In genomic region chr18:79588636-79589481, GRCh38 we compare ENCODE assay signal across 8 cellular contexts.
DNase-seq lines count a peak whose midpoint lies in the region; ATAC-seq and TF ChIP-seq lines count a peak whose summit lies in the region.

No MANE protein-coding gene starts in this region.

- DNase-seq in ELF-1 (ENCODE audit: low read depth, low spot score) (peak; percentile 61), ascending aorta (ENCODE audit: low spot score in 2 of 2) (peak; percentile 82 to 97), left ventricle myocardium superior (peak; percentile 91), retina (peak; percentile 59), T-helper 9 cell (no peak), OCI-M2 (lab: John Stamatoyannopoulos, UW; ENCODE audit: unreplicated experiment) (no peak)
- DNase-seq in stimulated activated CD4-positive, alpha-beta T cell treated with anti-CD3 and anti-CD28 coated beads, Interleukin-4, amount 100 ng/mL, for 4 hours, result no peak

- H3K27me3 ChIP-seq in ascending aorta, result no peaks in the 10 kb centered on the region

- TF ChIP-seq CTCF in ascending aorta (IDR thresholded peaks at IDR 0.05), result peak in 1 of 3 experiments; percentile 20

- peaks cover 11 to 28% of the 10 kb centered on the region in 2 donors for H3K4me1 ChIP-seq in ascending aorta

- peak; percentile 94 for ATAC-seq in left ventricle myocardium superior
- no peak for ATAC-seq in GM21576 (IDR thresholded peaks at IDR 0.05; ENCODE audit: unreplicated experiment)

- no peaks in the 10 kb centered on the region for H3K36me3 ChIP-seq in ascending aorta

- H3K27ac ChIP-seq in ascending aorta, result peak overlapping the region; percentile 94 to 95

- peak overlapping the region in 1 of 2 donors; percentile 43 for H3K4me3 ChIP-seq in ascending aorta

- intact Hi-C loops in ascending aorta (cut with DNase I) (loop anchor here (1.0 to 5.0 kb wide), 8 partner anchors 22 to 522 kb away; partner anchors contain the start of genes ATP9B and CTDP1), left ventricle myocardium superior (cut with micrococcal nuclease) (no loop called here)

- H3K9me3 ChIP-seq in ascending aorta, result peaks cover 4 to 14% of the 10 kb centered on the region in 2 donors

Comparison
In these comparisons a context has a peak if more than half of its experiments do, and no peak if none do; other contexts are left out.
1. DNase-seq: peak in ELF-1 (single experiment), ascending aorta (2 of 2), left ventricle myocardium superior (single experiment) and retina (single experiment); none in stimulated activated CD4-positive, alpha-beta T cell treated with anti-CD3 and anti-CD28 coated beads, Interleukin-4, amount 100 ng/mL, for 4 hours (0 of 2), T-helper 9 cell (single experiment) and OCI-M2 (single experiment).